ENCODE assay signal across 1 cellular context in the genomic region with DNA sequence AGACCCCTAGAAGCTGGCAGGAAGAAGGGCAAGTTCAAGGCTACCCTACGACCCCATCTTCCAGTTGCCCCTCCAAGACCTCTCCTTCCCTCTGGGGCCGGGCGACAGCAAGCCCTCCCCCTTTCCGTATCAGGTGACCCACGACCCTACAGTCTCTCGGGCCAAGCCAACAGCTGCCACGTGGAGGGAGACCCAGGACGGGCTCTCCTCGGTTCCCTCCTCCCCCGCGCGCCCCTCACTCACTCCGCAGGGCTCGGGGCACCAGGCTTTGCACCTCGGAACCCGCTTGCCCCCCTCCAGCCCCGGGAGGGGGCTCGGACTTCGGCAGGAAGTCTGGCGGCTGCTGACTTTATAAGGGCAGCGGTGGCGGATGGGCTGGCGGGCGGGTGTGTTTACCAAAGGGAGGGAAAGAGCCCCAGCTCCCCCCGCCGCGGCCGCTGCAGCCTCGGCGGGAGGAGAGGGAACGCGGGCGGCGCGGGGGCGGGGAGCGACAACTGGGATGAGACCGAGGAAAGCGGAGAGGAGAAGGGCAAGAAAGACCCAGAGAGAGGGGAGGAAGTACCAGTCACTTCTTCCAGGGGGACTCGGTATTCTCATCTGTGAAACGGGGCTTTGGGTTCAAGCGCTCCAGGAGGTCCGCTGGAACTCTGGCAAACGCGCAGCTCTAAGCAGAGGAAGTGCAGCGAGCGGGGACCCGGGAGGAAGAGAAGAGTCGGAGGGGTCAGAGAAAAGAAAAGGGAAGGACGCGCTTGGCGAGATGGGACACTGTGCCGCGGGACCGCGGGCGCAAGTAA.
TF ChIP-seq lines count a peak whose summit lies in the region.

No MANE protein-coding gene starts in this region.

TF ChIP-seq in K562, 482 proteins besides CTCF, POLR2A, EP300 and RAD21 (continued from another document and continues in another):
- 0 out of 2 replicates have a peak, but pooled peaks have one; percentile 11 for TF ChIP-seq CREM (IDR thresholded peaks at IDR 0.05; ENCODE audit: low read depth)
- no peak for TF ChIP-seq NR3C1 (CRISPR knock-in tag; IDR thresholded peaks at IDR 0.05)
- TF ChIP-seq GTF2E2 (tag; IDR thresholded peaks at IDR 0.05) = no peak
- no peak for TF ChIP-seq TARDBP (IDR thresholded peaks at IDR 0.05)
- TF ChIP-seq RBM14 (IDR thresholded peaks at IDR 0.05; ENCODE audit: borderline replicate concordance, insufficient read depth, low read depth, low read length) = 0 out of 2 replicates have a peak, but pooled peaks have one; percentile 3
- TF ChIP-seq RB1 (IDR thresholded peaks at IDR 0.05; ENCODE audit: low read depth) = peak; percentile 40; the same call in 1 of the 2 replicates
- TF ChIP-seq CC2D1A (IDR thresholded peaks at IDR 0.05) = 0 out of 2 replicates have a peak, but pooled peaks have one; percentile 11
- TF ChIP-seq, protein P1, sequence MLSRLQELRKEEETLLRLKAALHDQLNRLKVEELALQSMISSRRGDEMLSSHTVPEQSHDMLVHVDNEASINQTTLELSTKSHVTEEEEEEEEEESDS (CRISPR knock-in tag; IDR thresholded peaks at IDR 0.05) = no peak
- peak; percentile 74 for TF ChIP-seq SPI1 (IDR thresholded peaks at IDR 0.05; ENCODE audit: borderline replicate concordance, low read depth, low read length)
- TF ChIP-seq YBX1 (IDR thresholded peaks at IDR 0.05) = no peak
- TF ChIP-seq, protein P2, sequence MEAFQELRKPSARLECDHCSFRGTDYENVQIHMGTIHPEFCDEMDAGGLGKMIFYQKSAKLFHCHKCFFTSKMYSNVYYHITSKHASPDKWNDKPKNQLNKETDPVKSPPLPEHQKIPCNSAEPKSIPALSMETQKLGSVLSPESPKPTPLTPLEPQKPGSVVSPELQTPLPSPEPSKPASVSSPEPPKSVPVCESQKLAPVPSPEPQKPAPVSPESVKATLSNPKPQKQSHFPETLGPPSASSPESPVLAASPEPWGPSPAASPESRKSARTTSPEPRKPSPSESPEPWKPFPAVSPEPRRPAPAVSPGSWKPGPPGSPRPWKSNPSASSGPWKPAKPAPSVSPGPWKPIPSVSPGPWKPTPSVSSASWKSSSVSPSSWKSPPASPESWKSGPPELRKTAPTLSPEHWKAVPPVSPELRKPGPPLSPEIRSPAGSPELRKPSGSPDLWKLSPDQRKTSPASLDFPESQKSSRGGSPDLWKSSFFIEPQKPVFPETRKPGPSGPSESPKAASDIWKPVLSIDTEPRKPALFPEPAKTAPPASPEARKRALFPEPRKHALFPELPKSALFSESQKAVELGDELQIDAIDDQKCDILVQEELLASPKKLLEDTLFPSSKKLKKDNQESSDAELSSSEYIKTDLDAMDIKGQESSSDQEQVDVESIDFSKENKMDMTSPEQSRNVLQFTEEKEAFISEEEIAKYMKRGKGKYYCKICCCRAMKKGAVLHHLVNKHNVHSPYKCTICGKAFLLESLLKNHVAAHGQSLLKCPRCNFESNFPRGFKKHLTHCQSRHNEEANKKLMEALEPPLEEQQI (IDR thresholded peaks at IDR 0.05) = no peak
- peak; percentile 58 for TF ChIP-seq USF1 (CRISPR knock-in tag; IDR thresholded peaks at IDR 0.05)
- TF ChIP-seq, protein P3, sequence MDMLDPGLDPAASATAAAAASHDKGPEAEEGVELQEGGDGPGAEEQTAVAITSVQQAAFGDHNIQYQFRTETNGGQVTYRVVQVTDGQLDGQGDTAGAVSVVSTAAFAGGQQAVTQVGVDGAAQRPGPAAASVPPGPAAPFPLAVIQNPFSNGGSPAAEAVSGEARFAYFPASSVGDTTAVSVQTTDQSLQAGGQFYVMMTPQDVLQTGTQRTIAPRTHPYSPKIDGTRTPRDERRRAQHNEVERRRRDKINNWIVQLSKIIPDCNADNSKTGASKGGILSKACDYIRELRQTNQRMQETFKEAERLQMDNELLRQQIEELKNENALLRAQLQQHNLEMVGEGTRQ (CRISPR knock-in tag; IDR thresholded peaks at IDR 0.05) = peak; percentile 58
- TF ChIP-seq BCOR (IDR thresholded peaks at IDR 0.05) = peak; percentile 97
- no peak for TF ChIP-seq ZNF280B (CRISPR knock-in tag; IDR thresholded peaks at IDR 0.05)
- no peak for TF ChIP-seq CHD2 (IDR thresholded peaks at IDR 0.05; ENCODE audit: low read depth, low read length)
- 0 out of 2 replicates have a peak, but pooled peaks have one; percentile 15 for TF ChIP-seq ZBTB40 (IDR thresholded peaks at IDR 0.05)
- no peak for TF ChIP-seq ZBTB40 (CRISPR knock-in tag; IDR thresholded peaks at IDR 0.05)
- TF ChIP-seq ETV6 (IDR thresholded peaks at IDR 0.05; ENCODE audit: borderline replicate concordance in 1 of 2, low read depth in 2 of 2, low read length in 1 of 2) = no peak
- 0 out of 2 replicates have a peak, but pooled peaks have one; percentile 10 for TF ChIP-seq ETV6 (CRISPR knock-in tag; IDR thresholded peaks at IDR 0.05; ENCODE audit: borderline replicate concordance)
- TF ChIP-seq HDAC2 (IDR thresholded peaks at IDR 0.05) = 0 out of 2 replicates have a peak, but pooled peaks have one; percentile 25
- TF ChIP-seq NFIC (IDR thresholded peaks at IDR 0.05) = no peak
- TF ChIP-seq ZNF57 (CRISPR knock-in tag; IDR thresholded peaks at IDR 0.05) = no peak
- TF ChIP-seq, protein P4, sequence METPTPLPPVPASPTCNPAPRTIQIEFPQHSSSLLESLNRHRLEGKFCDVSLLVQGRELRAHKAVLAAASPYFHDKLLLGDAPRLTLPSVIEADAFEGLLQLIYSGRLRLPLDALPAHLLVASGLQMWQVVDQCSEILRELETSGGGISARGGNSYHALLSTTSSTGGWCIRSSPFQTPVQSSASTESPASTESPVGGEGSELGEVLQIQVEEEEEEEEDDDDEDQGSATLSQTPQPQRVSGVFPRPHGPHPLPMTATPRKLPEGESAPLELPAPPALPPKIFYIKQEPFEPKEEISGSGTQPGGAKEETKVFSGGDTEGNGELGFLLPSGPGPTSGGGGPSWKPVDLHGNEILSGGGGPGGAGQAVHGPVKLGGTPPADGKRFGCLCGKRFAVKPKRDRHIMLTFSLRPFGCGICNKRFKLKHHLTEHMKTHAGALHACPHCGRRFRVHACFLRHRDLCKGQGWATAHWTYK (CRISPR knock-in tag; IDR thresholded peaks at IDR 0.05) = no peak
- peak in 1 of 2 experiments; percentile 55; a peak in 1 of 4 replicates for TF ChIP-seq UBTF (IDR thresholded peaks at IDR 0.05; ENCODE audit: borderline replicate concordance in 1 of 2, low read depth in 2 of 2, low read length in 2 of 2)
- peak; percentile 64 for TF ChIP-seq RBFOX2 (IDR thresholded peaks at IDR 0.05; ENCODE audit: low read depth, low read length)
- no peak for TF ChIP-seq BDP1 (IDR thresholded peaks at IDR 0.05; ENCODE audit: insufficient read depth, insufficient read length)
- peak in 1 of 3 experiments; percentile 49; a peak in 1 of 6 replicates for TF ChIP-seq ZBTB11 (CRISPR knock-in tag; IDR thresholded peaks at IDR 0.05)
- peak in 1 of 2 experiments; percentile 46; a peak in 1 of 4 replicates for TF ChIP-seq HDAC1 (IDR thresholded peaks at IDR 0.05)
